Comparison of ENCODE assay signal across 8 cellular contexts in the genomic region with DNA sequence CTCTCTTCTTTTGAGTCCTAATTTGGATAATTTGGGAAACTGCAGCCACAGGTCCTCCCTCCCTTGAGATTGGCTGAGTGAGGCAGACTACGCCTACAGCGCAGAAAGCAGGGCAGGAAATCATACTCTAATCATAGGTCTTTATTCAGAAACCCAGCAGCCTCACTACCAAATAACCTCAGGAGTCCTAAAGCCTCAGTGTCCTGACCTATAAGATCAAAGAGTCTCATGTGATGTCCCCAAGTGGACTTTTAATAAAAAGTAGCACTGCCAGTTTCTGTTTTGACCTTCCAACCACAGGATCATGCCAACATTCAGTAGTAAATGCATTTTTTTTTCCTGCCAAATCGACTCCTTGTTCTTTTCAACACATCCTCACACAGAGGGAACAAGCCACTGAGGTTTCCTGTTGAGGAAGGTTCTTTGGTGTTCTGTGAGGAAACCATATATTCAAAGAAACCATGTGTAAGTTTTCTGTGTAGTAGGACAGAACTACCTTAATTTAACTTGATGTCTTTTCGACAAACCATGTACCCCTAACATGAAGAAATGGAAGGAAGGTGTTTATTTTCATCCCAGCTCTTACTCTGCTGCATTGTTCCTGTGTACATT.
A peak's percentile ranks its signal among the peaks of the same experiment; 100 is the strongest.
DNase-seq lines count a peak whose midpoint lies in the region; TF ChIP-seq lines count a peak whose summit lies in the region.

No MANE protein-coding gene starts in this region.

- no peak overlapping the region for H3K4me3 ChIP-seq in liver (ENCODE audit: low read depth in 1 of 3, low read length in 3 of 3)
- no peak overlapping the region for H3K4me3 ChIP-seq in transverse colon

- WGBS in liver, result 36% methylated on average over 4 of the region's 4 CpGs
- 38 to 64% methylated on average over 4 of the region's 4 CpGs for WGBS in transverse colon (ENCODE audit: low coverage in 1 of 2), 2 donors

- TF ChIP-seq POLR2A in transverse colon (IDR thresholded peaks at IDR 0.05), result no peak

- CTCF ChIA-PET in activated naive CD4-positive, alpha-beta T cell treated with anti-CD3 and anti-CD28 coated beads for 36 hours (lab: Charles Lee), result interaction anchor here (0.5 to 1.9 kb wide), 3 partner anchors 18 to 178 kb away, joined by 3 to 6 read pairs (median 3); no protein-coding TSS in a partner anchor
- CTCF ChIA-PET in activated naive CD4-positive, alpha-beta T cell treated with anti-CD3 and anti-CD28 coated beads, Interleukin-2, amount 10 ng/mL, durations not matched to agents 7 days and 5 days (lab: Charles Lee), result interaction anchor here (1.0 to 2.4 kb wide), 6 partner anchors 18 to 181 kb away, joined by 3 to 18 read pairs (median 5); no protein-coding TSS in a partner anchor

- H3K27me3 Mint-ChIP-seq in activated naive CD4-positive, alpha-beta T cell treated with anti-CD3 and anti-CD28 coated beads for 36 hours (ENCODE audit: low read depth), result no peaks in the 10 kb centered on the region
- no peaks in the 10 kb centered on the region for H3K27me3 Mint-ChIP-seq in activated naive CD4-positive, alpha-beta T cell treated with anti-CD3 and anti-CD28 coated beads, Interleukin-2, amount 10 ng/mL, durations not matched to agents 7 days and 5 days

- DNase-seq in activated naive CD4-positive, alpha-beta T cell treated with anti-CD3 and anti-CD28 coated beads for 36 hours, result peak; percentile 37
- DNase-seq in activated naive CD4-positive, alpha-beta T cell treated with anti-CD3 and anti-CD28 coated beads, Interleukin-2, amount 50 U/mL, for 16 hours, result no peak
- peak; percentile 37 for DNase-seq in activated naive CD4-positive, alpha-beta T cell treated with anti-CD3 and anti-CD28 coated beads, Interleukin-2, amount 10 ng/mL, durations not matched to agents 7 days and 5 days
- DNase-seq in transverse colon (no peak), DMS153 treated with DMSO at 0.1 percent for 48 hours (lab: John Stamatoyannopoulos, UW; ENCODE audit: unreplicated experiment) (no peak), AG08395 (ENCODE audit: low spot score) (no peak)
- DNase-seq in stimulated activated CD4-positive, alpha-beta T cell treated with anti-CD3 and anti-CD28 coated beads, Interleukin-4, amount 100 ng/mL, for 1 hour, result no peak

- peaks cover 11 to 34% (median 17%) of the 10 kb centered on the region in 4 donors for H3K4me1 ChIP-seq in liver (ENCODE audit: control insufficient read depth in 4 of 4, insufficient read depth in 4 of 4, low read length in 3 of 4)
- peaks cover 36 to 73% (median 55%) of the 10 kb centered on the region in 4 donors for H3K4me1 ChIP-seq in transverse colon

- H3K27ac ChIP-seq in liver (ENCODE audit: low read depth in 1 of 2, low read length in 2 of 2) (peak overlapping the region; percentile 85 to 95), transverse colon (peak overlapping the region; percentile 79 to 91 (median 88))

- no peak for TF ChIP-seq CTCF in liver (IDR thresholded peaks at IDR 0.05; ENCODE audit: low read depth, low read length, missing input control)
- TF ChIP-seq CTCF in transverse colon (IDR thresholded peaks at IDR 0.05), result no peak

- H3K4me3 Mint-ChIP-seq in activated naive CD4-positive, alpha-beta T cell treated with anti-CD3 and anti-CD28 coated beads for 36 hours, result no peak overlapping the region
- H3K4me3 Mint-ChIP-seq in activated naive CD4-positive, alpha-beta T cell treated with anti-CD3 and anti-CD28 coated beads, Interleukin-2, amount 10 ng/mL, durations not matched to agents 7 days and 5 days, result peak overlapping the region; percentile 44

- H3K4me1 Mint-ChIP-seq in activated naive CD4-positive, alpha-beta T cell treated with anti-CD3 and anti-CD28 coated beads for 36 hours (ENCODE audit: low read depth), result peaks cover 53% of the 10 kb centered on the region
- peaks cover 82% of the 10 kb centered on the region for H3K4me1 Mint-ChIP-seq in activated naive CD4-positive, alpha-beta T cell treated with anti-CD3 and anti-CD28 coated beads, Interleukin-2, amount 10 ng/mL, durations not matched to agents 7 days and 5 days

- H3K36me3 Mint-ChIP-seq in activated naive CD4-positive, alpha-beta T cell treated with anti-CD3 and anti-CD28 coated beads for 36 hours (ENCODE audit: low read depth), result peaks cover 11% of the 10 kb centered on the region
- H3K36me3 Mint-ChIP-seq in activated naive CD4-positive, alpha-beta T cell treated with anti-CD3 and anti-CD28 coated beads, Interleukin-2, amount 10 ng/mL, durations not matched to agents 7 days and 5 days, result peaks cover 41% of the 10 kb centered on the region

- H3K27me3 ChIP-seq in liver (ENCODE audit: control insufficient read depth in 4 of 4, insufficient read depth in 4 of 4, low read length in 3 of 4) (no peaks in the 10 kb centered on the region), transverse colon (no peaks in the 10 kb centered on the region)

- H3K36me3 ChIP-seq in liver (ENCODE audit: control insufficient read depth in 4 of 4, insufficient read depth in 3 of 4, low read depth in 1 of 4, low read length in 3 of 4) (no peaks in the 10 kb centered on the region), transverse colon (no peaks in the 10 kb centered on the region)

- TF ChIP-seq RAD21 in liver (IDR thresholded peaks at IDR 0.05), result peak in 1 of 2 donors; percentile 39

- peaks cover 5% of the 10 kb centered on the region for H3K9me3 Mint-ChIP-seq in activated naive CD4-positive, alpha-beta T cell treated with anti-CD3 and anti-CD28 coated beads for 36 hours
- peaks cover 4% of the 10 kb centered on the region for H3K9me3 Mint-ChIP-seq in activated naive CD4-positive, alpha-beta T cell treated with anti-CD3 and anti-CD28 coated beads, Interleukin-2, amount 10 ng/mL, durations not matched to agents 7 days and 5 days

- in situ Hi-C loops in transverse colon (cut with MboI; ENCODE audit: low pct_ligation_motif_present in 1 of 4, low pct_unique_long_range_greater_than_20kb in 1 of 4, low sequenced_read_pairs in 3 of 4), result no loop called here

- intact Hi-C loops in activated naive CD4-positive, alpha-beta T cell treated with anti-CD3 and anti-CD28 coated beads for 36 hours (cut with micrococcal nuclease), result no loop called here
- intact Hi-C loops in transverse colon (cut with DNase I; ENCODE audit: low total_unique reads), result no loop called here

- peak overlapping the region; percentile 13 to 86 for H3K9ac ChIP-seq in liver (ENCODE audit: low read depth in 1 of 2, low read length in 2 of 2)

- no peak for TF ChIP-seq EP300 in transverse colon (IDR thresholded peaks at IDR 0.05; ENCODE audit: low read depth)

- no peaks in the 10 kb centered on the region for H3K9me3 ChIP-seq in liver (ENCODE audit: control insufficient read depth in 4 of 4, low read length in 3 of 4)
- no peaks in the 10 kb centered on the region for H3K9me3 ChIP-seq in transverse colon

- H3K27ac Mint-ChIP-seq in activated naive CD4-positive, alpha-beta T cell treated with anti-CD3 and anti-CD28 coated beads for 36 hours, result peak overlapping the region; percentile 73
- peak overlapping the region; percentile 96 for H3K27ac Mint-ChIP-seq in activated naive CD4-positive, alpha-beta T cell treated with anti-CD3 and anti-CD28 coated beads, Interleukin-2, amount 10 ng/mL, durations not matched to agents 7 days and 5 days

TF ChIP-seq in liver, 16 proteins besides CTCF, POLR2A, EP300 and RAD21 (continues in another document):
- TF ChIP-seq GABPA (IDR thresholded peaks at IDR 0.05 in 1 of 2, conservative IDR thresholded peaks at IDR 0.05 in 1 of 2) (no peak), TAF1 (conservative IDR thresholded peaks at IDR 0.05) (no peak), EGR1 (IDR thresholded peaks at IDR 0.05; ENCODE audit: low read depth in 2 of 2) (no peak), HNF4A (conservative IDR thresholded peaks at IDR 0.05) (peak; percentile 59 to 73), SP1 (IDR thresholded peaks at IDR 0.05) (peak; percentile 76)
- TF ChIP-seq, protein P1, sequence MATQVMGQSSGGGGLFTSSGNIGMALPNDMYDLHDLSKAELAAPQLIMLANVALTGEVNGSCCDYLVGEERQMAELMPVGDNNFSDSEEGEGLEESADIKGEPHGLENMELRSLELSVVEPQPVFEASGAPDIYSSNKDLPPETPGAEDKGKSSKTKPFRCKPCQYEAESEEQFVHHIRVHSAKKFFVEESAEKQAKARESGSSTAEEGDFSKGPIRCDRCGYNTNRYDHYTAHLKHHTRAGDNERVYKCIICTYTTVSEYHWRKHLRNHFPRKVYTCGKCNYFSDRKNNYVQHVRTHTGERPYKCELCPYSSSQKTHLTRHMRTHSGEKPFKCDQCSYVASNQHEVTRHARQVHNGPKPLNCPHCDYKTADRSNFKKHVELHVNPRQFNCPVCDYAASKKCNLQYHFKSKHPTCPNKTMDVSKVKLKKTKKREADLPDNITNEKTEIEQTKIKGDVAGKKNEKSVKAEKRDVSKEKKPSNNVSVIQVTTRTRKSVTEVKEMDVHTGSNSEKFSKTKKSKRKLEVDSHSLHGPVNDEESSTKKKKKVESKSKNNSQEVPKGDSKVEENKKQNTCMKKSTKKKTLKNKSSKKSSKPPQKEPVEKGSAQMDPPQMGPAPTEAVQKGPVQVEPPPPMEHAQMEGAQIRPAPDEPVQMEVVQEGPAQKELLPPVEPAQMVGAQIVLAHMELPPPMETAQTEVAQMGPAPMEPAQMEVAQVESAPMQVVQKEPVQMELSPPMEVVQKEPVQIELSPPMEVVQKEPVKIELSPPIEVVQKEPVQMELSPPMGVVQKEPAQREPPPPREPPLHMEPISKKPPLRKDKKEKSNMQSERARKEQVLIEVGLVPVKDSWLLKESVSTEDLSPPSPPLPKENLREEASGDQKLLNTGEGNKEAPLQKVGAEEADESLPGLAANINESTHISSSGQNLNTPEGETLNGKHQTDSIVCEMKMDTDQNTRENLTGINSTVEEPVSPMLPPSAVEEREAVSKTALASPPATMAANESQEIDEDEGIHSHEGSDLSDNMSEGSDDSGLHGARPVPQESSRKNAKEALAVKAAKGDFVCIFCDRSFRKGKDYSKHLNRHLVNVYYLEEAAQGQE (IDR thresholded peaks at IDR 0.05), result no peak
- TF ChIP-seq, protein P2, sequence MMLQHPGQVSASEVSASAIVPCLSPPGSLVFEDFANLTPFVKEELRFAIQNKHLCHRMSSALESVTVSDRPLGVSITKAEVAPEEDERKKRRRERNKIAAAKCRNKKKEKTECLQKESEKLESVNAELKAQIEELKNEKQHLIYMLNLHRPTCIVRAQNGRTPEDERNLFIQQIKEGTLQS (IDR thresholded peaks at IDR 0.05), result no peak

Comparison
In these comparisons a context has a peak if more than half of its experiments do, and no peak if none do; other contexts are left out.
1. DNase-seq: peak in activated naive CD4-positive, alpha-beta T cell treated with anti-CD3 and anti-CD28 coated beads for 36 hours (single experiment) and activated naive CD4-positive, alpha-beta T cell treated with anti-CD3 and anti-CD28 coated beads, Interleukin-2, amount 10 ng/mL, durations not matched to agents 7 days and 5 days (single experiment); none in activated naive CD4-positive, alpha-beta T cell treated with anti-CD3 and anti-CD28 coated beads, Interleukin-2, amount 50 U/mL, for 16 hours (single experiment), transverse colon (single experiment), DMS153 treated with DMSO at 0.1 percent for 48 hours (single experiment), AG08395 (single experiment) and stimulated activated CD4-positive, alpha-beta T cell treated with anti-CD3 and anti-CD28 coated beads, Interleukin-4, amount 100 ng/mL, for 1 hour (single experiment).